In the genomic region with DNA sequence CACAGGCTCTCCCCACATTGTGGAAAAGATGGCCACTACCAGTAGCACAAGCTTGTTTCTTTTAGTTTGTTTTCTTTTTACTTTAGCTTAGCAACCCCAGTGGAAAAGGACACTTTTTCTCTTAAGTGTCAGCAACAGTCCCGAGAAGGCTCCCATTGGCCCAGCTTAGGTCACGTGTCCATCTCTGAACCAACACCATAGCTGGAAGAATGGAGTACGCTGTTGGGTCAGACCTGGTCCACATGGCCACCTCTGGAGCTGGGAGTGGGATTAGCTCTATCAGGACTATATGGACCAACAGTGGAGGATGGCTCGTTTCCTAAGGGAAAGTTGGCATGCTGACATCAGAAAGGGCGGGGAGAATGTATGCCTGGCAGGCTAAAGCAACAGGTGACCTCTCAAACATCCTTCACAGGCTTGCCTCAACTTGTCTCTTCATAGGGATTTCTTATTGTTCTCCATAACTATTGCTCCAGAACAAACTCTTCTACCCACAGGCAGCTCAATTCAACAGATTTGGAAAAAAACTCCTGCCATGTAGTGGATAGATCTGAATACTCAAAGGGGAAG, we compare ENCODE assay signal across 18 cellular contexts. TPM values are rescaled to one million over a fixed set of nuclear protein-coding genes. Genes with fewer than 3 reads are reported as not detected.
DNase-seq lines count a peak whose midpoint lies in the region; ATAC-seq and TF ChIP-seq lines count a peak whose summit lies in the region.
"Had no signal": no experiment of that assay in that cellular context is flagged by ENCODE, and none has a peak within 500 bp of the region (broad histone marks: within the 10 kb centered on the region; RNA-seq: fewer than 3 reads in every experiment).

No MANE protein-coding gene starts in this region.

- H3K27me3 Mint-ChIP-seq in WTC11 (ENCODE audit: low read depth) (peaks cover 23% of the 10 kb centered on the region), Caco-2 (ENCODE audit: insufficient read depth, unreplicated experiment) (peaks cover 30% of the 10 kb centered on the region)

- intact Hi-C loops in Right ventricle myocardium superior (cut with DNase I): no loop called here
- intact Hi-C loops in Caco-2 (cut with micrococcal nuclease; ENCODE audit: unreplicated experiment): no loop called here

- no peak overlapping the region for H3K27ac ChIP-seq in right atrium auricular region
- H3K27ac ChIP-seq: C4-2B had no signal

- no peak overlapping the region for H3K4me3 Mint-ChIP-seq in WTC11
- H3K4me3 Mint-ChIP-seq in Caco-2 (ENCODE audit: unreplicated experiment): no peak overlapping the region
- H3K4me3 Mint-ChIP-seq: CD4-positive, alpha-beta T cell; GM23338; HFFc6 had no signal

- TF ChIP-seq CTCF in right atrium auricular region (IDR thresholded peaks at IDR 0.05) (no peak), WTC11 (IDR thresholded peaks at IDR 0.05) (no peak), epithelial cell of esophagus (IDR thresholded peaks at IDR 0.05; ENCODE audit: insufficient read depth, low read depth, low read length, missing control alignments) (no peak), Caco-2 (IDR thresholded peaks at IDR 0.05; ENCODE audit: insufficient read depth in 1 of 2, low read depth in 1 of 2, low read length in 1 of 2, severe bottlenecking in 1 of 2, unreplicated experiment in 1 of 2) (no peak)

- no peaks in the 10 kb centered on the region for H3K4me1 ChIP-seq in right atrium auricular region
- H3K4me1 ChIP-seq in Caco-2: no peaks in the 10 kb centered on the region

- H3K27ac Mint-ChIP-seq in WTC11: no peak overlapping the region
- no peak overlapping the region for H3K27ac Mint-ChIP-seq in Caco-2 (ENCODE audit: unreplicated experiment)
- H3K27ac Mint-ChIP-seq: CD4-positive, alpha-beta T cell; GM23338; HFFc6 had no signal

- no peak for ATAC-seq in Right ventricle myocardium superior (ENCODE audit: poor library complexity)
- ATAC-seq in WTC11: peak; percentile 69
- no peak for ATAC-seq in HG03175 (IDR thresholded peaks at IDR 0.05; ENCODE audit: unreplicated experiment)
- ATAC-seq in HG02885 (IDR thresholded peaks at IDR 0.05; ENCODE audit: poor library complexity, unreplicated experiment): no peak
- ATAC-seq: GM23338 had no signal

- POLR2A ChIA-PET in WTC11 (lab: Charles Lee) (no interaction called here), Caco-2 (lab: Charles Lee) (no interaction called here)

- no peaks in the 10 kb centered on the region for H3K36me3 ChIP-seq in right atrium auricular region
- H3K36me3 ChIP-seq in Caco-2 (ENCODE audit: control insufficient read depth, insufficient read depth, low read length): no peaks in the 10 kb centered on the region

- H3K36me3 Mint-ChIP-seq in WTC11 (no peaks in the 10 kb centered on the region), Caco-2 (ENCODE audit: insufficient read depth, unreplicated experiment) (no peaks in the 10 kb centered on the region)

- no TSS peak for BruUV-seq in Caco-2 (replicated peaks; lab: Mats Ljungman, UMichigan)

- H3K9me3 ChIP-seq in right atrium auricular region: no peaks in the 10 kb centered on the region
- H3K9me3 ChIP-seq in Caco-2: no peaks in the 10 kb centered on the region; the same call in 1 of the 2 replicates

- DNase-seq in right atrium auricular region (ENCODE audit: low spot score) (peak; percentile 23), Right ventricle myocardium superior (no peak), WTC11 (ENCODE audit: low spot score) (no peak), epithelial cell of esophagus (ENCODE audit: low read depth) (peak; percentile 47), Caco-2 (no peak)
- DNase-seq: ACHN; CD4-positive, alpha-beta T cell; DMS153; DMS79; GDM1; HCEC 1CT; HFFc6 had no signal

- H3K9me3 Mint-ChIP-seq in WTC11 (peaks cover 23% of the 10 kb centered on the region), Caco-2 (ENCODE audit: unreplicated experiment) (peaks cover 12% of the 10 kb centered on the region)
- H3K9me3 Mint-ChIP-seq: CD4-positive, alpha-beta T cell; HFFc6 had no signal

- CTCF ChIA-PET in WTC11 (lab: Charles Lee) (interaction anchor here (0.8 kb wide), 1 partner anchor 85 kb away, joined by 3 read pairs; no protein-coding TSS in a partner anchor), Caco-2 (lab: Charles Lee) (no interaction called here)

- H3K27me3 ChIP-seq in right atrium auricular region (no peaks in the 10 kb centered on the region), Caco-2 (replicated peaks; ENCODE audit: control insufficient read depth, insufficient read depth, low read length) (no peaks in the 10 kb centered on the region; the same call in 1 of the 2 replicates)

- no peak overlapping the region for H3K4me3 ChIP-seq in right atrium auricular region
- no peak overlapping the region for H3K4me3 ChIP-seq in epithelial cell of esophagus (ENCODE audit: low read length)
- H3K4me3 ChIP-seq in Caco-2 (ENCODE audit: low read depth, low read length): no peak overlapping the region
- H3K4me3 ChIP-seq: GM23338 had no signal

- H3K4me1 Mint-ChIP-seq in WTC11 (peaks cover 14% of the 10 kb centered on the region), Caco-2 (ENCODE audit: low read depth, unreplicated experiment) (no peaks in the 10 kb centered on the region)

TF ChIP-seq in WTC11, 78 proteins besides CTCF, POLR2A, EP300 and RAD21:
- TF ChIP-seq, protein P1, sequence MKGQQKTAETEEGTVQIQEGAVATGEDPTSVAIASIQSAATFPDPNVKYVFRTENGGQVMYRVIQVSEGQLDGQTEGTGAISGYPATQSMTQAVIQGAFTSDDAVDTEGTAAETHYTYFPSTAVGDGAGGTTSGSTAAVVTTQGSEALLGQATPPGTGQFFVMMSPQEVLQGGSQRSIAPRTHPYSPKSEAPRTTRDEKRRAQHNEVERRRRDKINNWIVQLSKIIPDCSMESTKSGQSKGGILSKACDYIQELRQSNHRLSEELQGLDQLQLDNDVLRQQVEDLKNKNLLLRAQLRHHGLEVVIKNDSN (CRISPR knock-in tag; IDR thresholded peaks at IDR 0.05): no peak
- TF ChIP-seq, protein P2, sequence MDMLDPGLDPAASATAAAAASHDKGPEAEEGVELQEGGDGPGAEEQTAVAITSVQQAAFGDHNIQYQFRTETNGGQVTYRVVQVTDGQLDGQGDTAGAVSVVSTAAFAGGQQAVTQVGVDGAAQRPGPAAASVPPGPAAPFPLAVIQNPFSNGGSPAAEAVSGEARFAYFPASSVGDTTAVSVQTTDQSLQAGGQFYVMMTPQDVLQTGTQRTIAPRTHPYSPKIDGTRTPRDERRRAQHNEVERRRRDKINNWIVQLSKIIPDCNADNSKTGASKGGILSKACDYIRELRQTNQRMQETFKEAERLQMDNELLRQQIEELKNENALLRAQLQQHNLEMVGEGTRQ (CRISPR knock-in tag; IDR thresholded peaks at IDR 0.05): peak; percentile 61

RNA-seq across cellular contexts. Expression of a gene that starts 27.6 kb away (rescaled TPM):
- total RNA-seq in right atrium auricular region: not detected
- total RNA-seq in Right ventricle myocardium superior: not detected
- total RNA-seq in WTC11 (2021): 1.9 to 2.4 TPM (median 2.0 TPM) in 3 replicates
- total RNA-seq in Caco-2 (2022): not detected in 2 replicates
- total RNA-seq: A172; CD4-positive, alpha-beta T cell; Daoy; GM23338; HFFc6 had no signal

RNA-seq across cellular contexts. Expression of a gene that starts 29.2 kb away (rescaled TPM):
- total RNA-seq in right atrium auricular region (1 to 10 TPM; 2.1 to 3.5 TPM), Right ventricle myocardium superior (3.3 TPM), WTC11 (2021) (24.4 to 28.9 TPM (median 26.9 TPM) in 3 replicates), Caco-2 (2022) (24.9 and 30.2 TPM in 2 replicates)

Comparison
In these comparisons a context has a peak if more than half of its experiments do, and no peak if none do; other contexts are left out.
1. DNase-seq: peak in right atrium auricular region (single experiment) and epithelial cell of esophagus (single experiment); none in Right ventricle myocardium superior (single experiment), WTC11 (single experiment) and Caco-2 (0 of 2).